In the genomic region with DNA sequence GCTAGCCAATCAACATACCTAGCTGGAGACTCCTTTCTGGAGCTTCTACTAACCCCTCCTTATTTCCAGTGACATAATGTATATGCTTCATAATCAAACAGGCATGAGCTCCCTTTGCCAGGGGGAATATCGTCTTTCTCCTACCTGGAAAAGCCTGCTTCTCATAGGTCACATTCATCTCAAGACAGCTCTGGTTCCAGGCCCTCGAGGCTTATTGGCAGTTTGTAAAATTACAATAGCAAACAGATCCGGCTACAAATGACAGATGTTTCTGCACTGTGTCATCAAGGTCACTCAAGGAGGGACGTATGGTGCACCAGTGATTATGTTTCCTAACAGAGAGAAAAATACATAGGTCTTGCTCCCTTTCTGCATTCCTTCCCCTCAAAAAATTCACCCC, we compare ENCODE assay signal across 22 cellular contexts.
"Had no signal": no experiment of that assay in that cellular context is flagged by ENCODE, and none has a peak within 500 bp of the region (broad histone marks: within the 10 kb centered on the region; RNA-seq: fewer than 3 reads in every experiment).

No MANE protein-coding gene starts in this region.

- H3K79me2 ChIP-seq: parathyroid adenoma had no signal

- ATAC-seq: gastrocnemius medialis; heart right ventricle; left lobe of liver; naive thymus-derived CD4-positive, alpha-beta T cell; psoas muscle; right lobe of liver; stimulated activated effector memory CD8-positive, alpha-beta T cell treated with anti-CD3 and anti-CD28 coated beads, Interleukin-12 subunit alpha, Interleukin-12 subunit beta, amount 100 ng/mL, for 72 hours; stimulated activated naive CD8-positive, alpha-beta T cell treated with anti-CD3 and anti-CD28 coated beads, Interleukin-15, Interleukin-2, amounts not matched to agents 100 U/mL and 50 U/mL, for 24 hours; upper lobe of right lung had no signal

- H3K27ac ChIP-seq: epithelial cell of prostate, esophagus muscularis mucosa, gastrocnemius medialis, heart right ventricle, parathyroid adenoma, psoas muscle, right lobe of liver, suprapubic skin, thyroid gland, upper lobe of right lung, vagina had no signal

- H3K27me3 ChIP-seq: esophagus muscularis mucosa, gastrocnemius medialis, heart right ventricle, right lobe of liver, suprapubic skin, thyroid gland, upper lobe of right lung, vagina had no signal

- DNase-seq: effector memory CD4-positive, alpha-beta T cell; gastrocnemius medialis; heart right ventricle; hypothalamus; mammary epithelial cell; naive thymus-derived CD4-positive, alpha-beta T cell; nephron progenitor cell; psoas muscle; retina; right lobe of liver; stimulated activated CD4-positive, alpha-beta T cell treated with anti-CD3 and anti-CD28 coated beads, Interleukin-4, amount 100 ng/mL, for 1 hour; stimulated activated CD8-positive, alpha-beta memory T cell treated with anti-CD3 and anti-CD28 coated beads, Interleukin-4, amount 100 ng/mL, for 48 hours; stimulated activated naive CD8-positive, alpha-beta T cell treated with anti-CD3 and anti-CD28 coated beads, Interleukin-15, Interleukin-2, amounts not matched to agents 100 U/mL and 50 U/mL, for 24 hours; thyroid gland; upper lobe of right lung had no signal

- H3K4me1 ChIP-seq: gastrocnemius medialis, parathyroid adenoma, psoas muscle, right lobe of liver, suprapubic skin, thyroid gland, upper lobe of right lung had no signal

- H3K4me3 ChIP-seq: esophagus muscularis mucosa, gastrocnemius medialis, heart right ventricle, psoas muscle, right lobe of liver, suprapubic skin, thyroid gland, upper lobe of right lung, vagina had no signal

- H2AFZ ChIP-seq: parathyroid adenoma had no signal

- H3K9ac ChIP-seq: parathyroid adenoma had no signal

- H3K9me3 ChIP-seq: right lobe of liver, thyroid gland had no signal

- H3K36me3 ChIP-seq: gastrocnemius medialis, right lobe of liver, suprapubic skin, thyroid gland, upper lobe of right lung, vagina had no signal
